In genomic region chr13:31092631-31093030, GRCh38 we compare ENCODE assay signal across 24 cellular contexts.
DNase-seq lines count a peak whose midpoint lies in the region; ATAC-seq and TF ChIP-seq lines count a peak whose summit lies in the region.
"Had no signal": no experiment of that assay in that cellular context is flagged by ENCODE, and none has a peak within 500 bp of the region (broad histone marks: within the 10 kb centered on the region; RNA-seq: fewer than 3 reads in every experiment).

No MANE protein-coding gene starts in this region.

- TF ChIP-seq CTCF in MCF 10A (IDR thresholded peaks at IDR 0.05; ENCODE audit: unreplicated experiment) (no peak), breast epithelium (IDR thresholded peaks at IDR 0.05) (no peak), RWPE2 (IDR thresholded peaks at IDR 0.05; ENCODE audit: poor library complexity, severe bottlenecking) (no peak), esophagus squamous epithelium (IDR thresholded peaks at IDR 0.05) (no peak), GM10248 (IDR thresholded peaks at IDR 0.05; ENCODE audit: control extremely low read depth, extremely low read depth, low read depth, missing control alignments) (no peak)

- BruUV-seq in MCF 10A (replicated peaks; lab: Mats Ljungman, UMichigan) = no TSS peak

- CTCF ChIA-PET in MCF 10A (lab: Yijun Ruan, JAX) (interaction anchor here (0.7 kb wide), 1 partner anchor 48 kb away, joined by 5 read pairs; no protein-coding TSS in a partner anchor), GM10248 (lab: Yijun Ruan, JAX) (no interaction called here)
- CTCF ChIA-PET in activated CD4-positive, alpha-beta T cell treated with anti-CD3 and anti-CD28 coated beads, Interleukin-2, amount 10 ng/mL, durations not matched to agents 7 days and 5 days (lab: Charles Lee) = no interaction called here

- TF ChIP-seq POLR2A in breast epithelium (IDR thresholded peaks at IDR 0.05) = no peak
- no peak for TF ChIP-seq POLR2A in esophagus squamous epithelium (IDR thresholded peaks at IDR 0.05)

- no peaks in the 10 kb centered on the region for H3K9me3 Mint-ChIP-seq in MCF 10A (ENCODE audit: unreplicated experiment)
- no peaks in the 10 kb centered on the region for H3K9me3 Mint-ChIP-seq in activated CD4-positive, alpha-beta T cell treated with anti-CD3 and anti-CD28 coated beads, Interleukin-2, amount 10 ng/mL, durations not matched to agents 7 days and 5 days
- H3K9me3 Mint-ChIP-seq: CD8-positive, alpha-beta memory T cell had no signal

- 87% methylated on average over 5 of the region's 5 CpGs for WGBS in esophagus squamous epithelium, 2 donors

- H3K4me1 ChIP-seq in breast epithelium (no peaks in the 10 kb centered on the region), RWPE2 (ENCODE audit: insufficient read depth, poor library complexity, severe bottlenecking) (peaks cover 38% of the 10 kb centered on the region), esophagus squamous epithelium (peaks cover 0 to 48% (median 3%) of the 10 kb centered on the region in 3 donors)
- H3K4me1 ChIP-seq: SJCRH30 had no signal

- ATAC-seq in RWPE2 (ENCODE audit: low read depth) = no peak

- H3K4me3 Mint-ChIP-seq in MCF 10A (ENCODE audit: unreplicated experiment) = no peak overlapping the region
- H3K4me3 Mint-ChIP-seq in activated CD4-positive, alpha-beta T cell treated with anti-CD3 and anti-CD28 coated beads, Interleukin-2, amount 10 ng/mL, durations not matched to agents 7 days and 5 days = no peak overlapping the region
- H3K4me3 Mint-ChIP-seq: CD8-positive, alpha-beta memory T cell had no signal

- H3K9me3 ChIP-seq in breast epithelium = no peaks in the 10 kb centered on the region
- H3K9me3 ChIP-seq in RWPE2 (ENCODE audit: severe bottlenecking) = no peaks in the 10 kb centered on the region
- H3K9me3 ChIP-seq in esophagus squamous epithelium = no peaks in the 10 kb centered on the region
- H3K9me3 ChIP-seq: SJCRH30 had no signal

- peak overlapping the region; percentile 75 for H3K27ac Mint-ChIP-seq in MCF 10A (ENCODE audit: low read depth, unreplicated experiment)
- H3K27ac Mint-ChIP-seq in activated CD4-positive, alpha-beta T cell treated with anti-CD3 and anti-CD28 coated beads, Interleukin-2, amount 10 ng/mL, durations not matched to agents 7 days and 5 days = no peak overlapping the region
- H3K27ac Mint-ChIP-seq: CD8-positive, alpha-beta memory T cell had no signal

- H3K36me3 ChIP-seq in breast epithelium (no peaks in the 10 kb centered on the region), RWPE2 (ENCODE audit: low read depth) (no peaks in the 10 kb centered on the region), esophagus squamous epithelium (no peaks in the 10 kb centered on the region)
- H3K36me3 ChIP-seq: SJCRH30 had no signal

- POLR2A ChIA-PET in MCF 10A (lab: Yijun Ruan, JAX) (interaction anchor here (0.6 to 3.4 kb wide), 15 partner anchors 8 to 475 kb away, joined by 3 to 46 read pairs (median 4); no protein-coding TSS in a partner anchor), GM10248 (lab: Yijun Ruan, JAX) (no interaction called here)
- POLR2A ChIA-PET in activated CD4-positive, alpha-beta T cell treated with anti-CD3 and anti-CD28 coated beads, Interleukin-2, amount 10 ng/mL, durations not matched to agents 7 days and 5 days (lab: Charles Lee) = no interaction called here

- DNase-seq in MCF 10A (ENCODE audit: unreplicated experiment) (no peak), breast epithelium (ENCODE audit: low spot score in 2 of 2) (no peak), RWPE2 (ENCODE audit: low spot score) (no peak), esophagus squamous epithelium (lab: John Stamatoyannopoulos, UW) (no peak), NCI-H1930 (lab: John Stamatoyannopoulos, UW) (no peak), NCI-H1092 (lab: John Stamatoyannopoulos, UW) (no peak), GM10248 (ENCODE audit: extremely low spot score) (no peak)
- DNase-seq in activated CD4-positive, alpha-beta T cell treated with anti-CD3 and anti-CD28 coated beads, Interleukin-2, amount 10 ng/mL, durations not matched to agents 7 days and 5 days = no peak
- DNase-seq: 8988T; AML-193; C1 segment of cervical spinal cord; Calu3; CD8-positive, alpha-beta memory T cell; DMS153; GOT3; Karpas-422; NCI-H1105 treated with DMSO at 0.1 percent for 48 hours; NCI-H2081; NCI-H2171; NCI-H345; NCI-H524; NCI-H82; PC-9; SJCRH30 had no signal

- no peak overlapping the region for H3K27ac ChIP-seq in breast epithelium
- peak overlapping the region; percentile 77 for H3K27ac ChIP-seq in RWPE2 (ENCODE audit: poor library complexity, severe bottlenecking)
- peak overlapping the region in 3 of 4 donors; percentile 41 to 48 (median 42) for H3K27ac ChIP-seq in esophagus squamous epithelium
- H3K27ac ChIP-seq: PC-9, SJCRH30 had no signal

- intact Hi-C loops in MCF 10A (cut with micrococcal nuclease) (no loop called here), breast epithelium (cut with DNase I; ENCODE audit: low total_unique reads) (no loop called here), esophagus squamous epithelium (cut with DNase I) (no loop called here)

- no peak overlapping the region for H3K4me3 ChIP-seq in breast epithelium
- H3K4me3 ChIP-seq in RWPE2 (ENCODE audit: severe bottlenecking) = no peak overlapping the region
- no peak overlapping the region for H3K4me3 ChIP-seq in esophagus squamous epithelium
- H3K4me3 ChIP-seq: PC-9, SJCRH30 had no signal

- H3K27me3 ChIP-seq in breast epithelium (no peaks in the 10 kb centered on the region), RWPE2 (ENCODE audit: insufficient read depth, poor library complexity, severe bottlenecking) (no peaks in the 10 kb centered on the region), esophagus squamous epithelium (peaks cover 0 to 11% (median 0%) of the 10 kb centered on the region in 4 donors)
- H3K27me3 ChIP-seq: SJCRH30 had no signal

- no peaks in the 10 kb centered on the region for H3K36me3 Mint-ChIP-seq in MCF 10A (ENCODE audit: insufficient read depth, unreplicated experiment)
- no peaks in the 10 kb centered on the region for H3K36me3 Mint-ChIP-seq in activated CD4-positive, alpha-beta T cell treated with anti-CD3 and anti-CD28 coated beads, Interleukin-2, amount 10 ng/mL, durations not matched to agents 7 days and 5 days (ENCODE audit: low read depth)
- H3K36me3 Mint-ChIP-seq: CD8-positive, alpha-beta memory T cell had no signal

- peaks cover 39% of the 10 kb centered on the region for H3K4me1 Mint-ChIP-seq in MCF 10A (ENCODE audit: insufficient read depth, unreplicated experiment)
- H3K4me1 Mint-ChIP-seq in activated CD4-positive, alpha-beta T cell treated with anti-CD3 and anti-CD28 coated beads, Interleukin-2, amount 10 ng/mL, durations not matched to agents 7 days and 5 days = peaks cover 3% of the 10 kb centered on the region

- H3K27me3 Mint-ChIP-seq in MCF 10A (ENCODE audit: insufficient read depth, unreplicated experiment) = no peaks in the 10 kb centered on the region
- peaks cover 10% of the 10 kb centered on the region for H3K27me3 Mint-ChIP-seq in activated CD4-positive, alpha-beta T cell treated with anti-CD3 and anti-CD28 coated beads, Interleukin-2, amount 10 ng/mL, durations not matched to agents 7 days and 5 days

Comparison
In these comparisons a context has a peak if more than half of its experiments do, and no peak if none do; other contexts are left out.
1. H3K27ac ChIP-seq: peak in RWPE2 (single experiment) and esophagus squamous epithelium (3 of 4); none in breast epithelium (0 of 2).